19 cellular contexts compared by ENCODE assay signal in genomic region chr9:36276254-36276653, GRCh38. TPM values are rescaled to one million over a fixed set of nuclear protein-coding genes. Genes with fewer than 3 reads are reported as not detected.
DNase-seq lines count a peak whose midpoint lies in the region; ATAC-seq, FAIRE-seq and TF ChIP-seq lines count a peak whose summit lies in the region.
"Had no signal": no experiment of that assay in that cellular context is flagged by ENCODE, and none has a peak within 500 bp of the region (broad histone marks: within the 10 kb centered on the region; RNA-seq: fewer than 3 reads in every experiment).

No MANE protein-coding gene starts in this region.

- no peak overlapping the region for H3K23ac ChIP-seq in trophoblast cell (ENCODE audit: low read length)

- no peak overlapping the region for H4K12ac ChIP-seq in trophoblast cell (ENCODE audit: low read depth, low read length)

- H3K27ac ChIP-seq in GM23248: peak overlapping the region; percentile 31
- H3K27ac ChIP-seq in astrocyte (ENCODE audit: low read depth, low read length): no peak overlapping the region
- H3K27ac ChIP-seq in trophoblast cell (ENCODE audit: low read depth, low read length): peak overlapping the region; percentile 54
- no peak overlapping the region for H3K27ac ChIP-seq in uterus
- H3K27ac ChIP-seq: vagina had no signal

- CTCF ChIA-PET in WTC11 (lab: Charles Lee): no interaction called here

- peak overlapping the region; percentile 88 for H3K4me2 ChIP-seq in GM23248 (ENCODE audit: unreplicated experiment)
- peak overlapping the region; percentile 84 for H3K4me2 ChIP-seq in astrocyte (ENCODE audit: low read length)
- peak overlapping the region; percentile 33 for H3K4me2 ChIP-seq in trophoblast cell (ENCODE audit: low read length)

- peaks cover 6% of the 10 kb centered on the region for H3K79me1 ChIP-seq in trophoblast cell (ENCODE audit: low read length)

- H3K4ac ChIP-seq in trophoblast cell (ENCODE audit: low read depth, low read length): no peak overlapping the region

- H4K91ac ChIP-seq in trophoblast cell (ENCODE audit: low read depth, low read length): no peak overlapping the region

- H2AK5ac ChIP-seq in trophoblast cell (ENCODE audit: low read length): no peak overlapping the region

- TF ChIP-seq POLR2A in uterus (IDR thresholded peaks at IDR 0.05): no peak

- no peak overlapping the region for H3K18ac ChIP-seq in trophoblast cell (ENCODE audit: low read length)

- H3K9me3 Mint-ChIP-seq in astrocyte (ENCODE audit: unreplicated experiment) (no peaks in the 10 kb centered on the region), WTC11 (0 out of 2 replicates have a peak, but pooled peaks cover 5% of the 10 kb centered on the region)
- H3K9me3 Mint-ChIP-seq: activated naive CD4-positive, alpha-beta T cell treated with anti-CD3 and anti-CD28 coated beads, Interleukin-2, amount 50 U/mL, for 24 hours; natural killer cell had no signal

- TF ChIP-seq CTCF in astrocyte (IDR thresholded peaks at IDR 0.05; ENCODE audit: insufficient read depth, low read depth, low read length) (no peak), fibroblast of villous mesenchyme (IDR thresholded peaks at IDR 0.05; ENCODE audit: insufficient read depth, low read depth, low read length) (no peak), WTC11 (IDR thresholded peaks at IDR 0.05) (no peak), uterus (IDR thresholded peaks at IDR 0.05) (no peak)

- ATAC-seq in WTC11 (no peak), HG03139 (IDR thresholded peaks at IDR 0.05; ENCODE audit: unreplicated experiment) (no peak), HG02798 (IDR thresholded peaks at IDR 0.05; ENCODE audit: poor library complexity, unreplicated experiment) (no peak)
- ATAC-seq: natural killer cell; stimulated activated naive CD8-positive, alpha-beta T cell treated with anti-CD3 and anti-CD28 coated beads, Interleukin-15, Interleukin-2, amounts not matched to agents 100 U/mL and 50 U/mL, for 24 hours; T-helper 17 cell had no signal

- H3K9ac ChIP-seq in GM23248: peak overlapping the region; percentile 57
- peak overlapping the region; percentile 54 for H3K9ac ChIP-seq in astrocyte (ENCODE audit: low read length)
- no peak overlapping the region for H3K9ac ChIP-seq in trophoblast cell (ENCODE audit: low read length)

- no peaks in the 10 kb centered on the region for H3K27me3 ChIP-seq in GM23248 (replicated peaks; ENCODE audit: insufficient read depth)
- no peaks in the 10 kb centered on the region for H3K27me3 ChIP-seq in astrocyte (ENCODE audit: insufficient read depth, low read length)
- H3K27me3 ChIP-seq in trophoblast cell (ENCODE audit: insufficient read depth, low read length): no peaks in the 10 kb centered on the region
- no peaks in the 10 kb centered on the region for H3K27me3 ChIP-seq in uterus
- H3K27me3 ChIP-seq: vagina had no signal

- no peak overlapping the region for H2BK120ac ChIP-seq in trophoblast cell (ENCODE audit: insufficient read depth, low read length, poor library complexity)

- FAIRE-seq in astrocyte (lab: Jason Lieb, UNC): no peak

- DNase-seq in GM23248 (no peak), astrocyte (ENCODE audit: low read depth) (no peak), fibroblast of villous mesenchyme (ENCODE audit: low read depth) (no peak), trophoblast cell (no peak), WTC11 (ENCODE audit: low spot score) (no peak), uterus (no peak)
- DNase-seq: activated CD4-positive, alpha-beta T cell treated with anti-CD3 and anti-CD28 coated beads for 1 hour; caudate nucleus; left cardiac atrium; natural killer cell; NCI-H2081; NCI-H526 treated with DMSO at 0.1 percent for 48 hours; stimulated activated naive CD8-positive, alpha-beta T cell treated with anti-CD3 and anti-CD28 coated beads, Interleukin-15, Interleukin-2, amounts not matched to agents 100 U/mL and 50 U/mL, for 24 hours; T-helper 17 cell had no signal

- peaks cover 13% of the 10 kb centered on the region for H3F3A ChIP-seq in GM23248 (ENCODE audit: insufficient read depth)

- H3K36me3 ChIP-seq in GM23248 (ENCODE audit: low read depth) (no peaks in the 10 kb centered on the region), astrocyte (ENCODE audit: insufficient read depth, low read length) (no peaks in the 10 kb centered on the region), trophoblast cell (ENCODE audit: control insufficient read depth in 1 of 2, insufficient read depth in 2 of 2, low read length in 2 of 2) (no peaks in the 10 kb centered on the region), uterus (no peaks in the 10 kb centered on the region)
- H3K36me3 ChIP-seq: vagina had no signal

- H3K27ac Mint-ChIP-seq in astrocyte (ENCODE audit: unreplicated experiment): no peak overlapping the region
- no peak overlapping the region for H3K27ac Mint-ChIP-seq in WTC11
- H3K27ac Mint-ChIP-seq: activated naive CD4-positive, alpha-beta T cell treated with anti-CD3 and anti-CD28 coated beads, Interleukin-2, amount 50 U/mL, for 24 hours; CD14-positive monocyte; natural killer cell; T-helper 17 cell had no signal

- H3K9me2 ChIP-seq in GM23248 (ENCODE audit: insufficient read depth): no peaks in the 10 kb centered on the region

- POLR2A ChIA-PET in WTC11 (lab: Charles Lee): no interaction called here

- in situ Hi-C loops in GM23248 (cut with MboI): no loop called here

- no peak overlapping the region for H2BK5ac ChIP-seq in trophoblast cell (ENCODE audit: low read depth, low read length, poor library complexity)

- intact Hi-C loops in uterus (cut with DNase I; ENCODE audit: low total_unique reads): no loop called here

- H3K36me3 Mint-ChIP-seq in astrocyte (ENCODE audit: low read depth, unreplicated experiment) (no peaks in the 10 kb centered on the region), WTC11 (no peaks in the 10 kb centered on the region)
- H3K36me3 Mint-ChIP-seq: activated naive CD4-positive, alpha-beta T cell treated with anti-CD3 and anti-CD28 coated beads, Interleukin-2, amount 50 U/mL, for 24 hours; natural killer cell had no signal

- H3K4me1 Mint-ChIP-seq in astrocyte (ENCODE audit: low read depth, unreplicated experiment): peaks cover 13% of the 10 kb centered on the region
- 0 out of 2 replicates have a peak, but pooled peaks cover 3% of the 10 kb centered on the region for H3K4me1 Mint-ChIP-seq in WTC11
- H3K4me1 Mint-ChIP-seq: activated naive CD4-positive, alpha-beta T cell treated with anti-CD3 and anti-CD28 coated beads, Interleukin-2, amount 50 U/mL, for 24 hours; natural killer cell had no signal

- H4K8ac ChIP-seq in trophoblast cell (ENCODE audit: low read depth, low read length): no peak overlapping the region

- H3K4me1 ChIP-seq in GM23248 (ENCODE audit: insufficient read depth) (peaks cover 7% of the 10 kb centered on the region; the same call in 1 of the 2 replicates), astrocyte (ENCODE audit: insufficient read depth, low read length) (peaks cover 6% of the 10 kb centered on the region), trophoblast cell (ENCODE audit: control insufficient read depth in 1 of 2, insufficient read depth in 2 of 2, low read length in 2 of 2) (peaks cover 11 to 12% of the 10 kb centered on the region in 2 experiments), uterus (no peaks in the 10 kb centered on the region)

- no peaks in the 10 kb centered on the region for H4K20me1 ChIP-seq in GM23248 (ENCODE audit: insufficient read depth)
- no peaks in the 10 kb centered on the region for H4K20me1 ChIP-seq in astrocyte (ENCODE audit: insufficient read depth, low read length)

- WGBS in GM23248 (ENCODE audit: low coverage in 1 of 2, low lambda C conversion rate in 2 of 2, missing lambda C conversion rate in 2 of 2), 2 experiments: 100% methylated on average over 1 of the region's 1 CpG
- WGBS in trophoblast cell (ENCODE audit: extremely low coverage, insufficient coverage, insufficient read length): no CpG with 5 or more reads among the region's 1 CpG

- H3K9me3 ChIP-seq in GM23248 (ENCODE audit: low read depth) (no peaks in the 10 kb centered on the region), astrocyte (ENCODE audit: insufficient read depth, low read depth, low read length) (no peaks in the 10 kb centered on the region), trophoblast cell (ENCODE audit: insufficient read depth, low read depth, low read length) (no peaks in the 10 kb centered on the region), uterus (no peaks in the 10 kb centered on the region)
- H3K9me3 ChIP-seq: vagina had no signal

- no peak overlapping the region for H2BK12ac ChIP-seq in trophoblast cell (ENCODE audit: low read length)

- H2AFZ ChIP-seq in GM23248 (peak overlapping the region; percentile 79), astrocyte (ENCODE audit: low read depth, low read length) (peak overlapping the region; percentile 24), trophoblast cell (ENCODE audit: insufficient read depth, low read length, poor library complexity) (no peak overlapping the region)

- H3K4me3 Mint-ChIP-seq in astrocyte (ENCODE audit: unreplicated experiment) (peak overlapping the region; percentile 77), WTC11 (no peak overlapping the region)
- H3K4me3 Mint-ChIP-seq: activated naive CD4-positive, alpha-beta T cell treated with anti-CD3 and anti-CD28 coated beads, Interleukin-2, amount 50 U/mL, for 24 hours; CD14-positive monocyte; natural killer cell; T-helper 17 cell had no signal

- H3K4me3 ChIP-seq in GM23248 (peak overlapping the region; percentile 69), astrocyte (ENCODE audit: insufficient read depth, low read depth, low read length) (peak overlapping the region; percentile 49), fibroblast of villous mesenchyme (ENCODE audit: low read depth, low read length) (peak overlapping the region; percentile 58), trophoblast cell (ENCODE audit: low read depth, low read length) (no peak overlapping the region), uterus (peak overlapping the region in 1 of 2 donors; percentile 9)

- H3K27me3 Mint-ChIP-seq in astrocyte (ENCODE audit: low read depth, unreplicated experiment): no peaks in the 10 kb centered on the region
- H3K27me3 Mint-ChIP-seq in WTC11 (ENCODE audit: low read depth): no peaks in the 10 kb centered on the region
- H3K27me3 Mint-ChIP-seq: activated naive CD4-positive, alpha-beta T cell treated with anti-CD3 and anti-CD28 coated beads, Interleukin-2, amount 50 U/mL, for 24 hours; T-helper 17 cell had no signal

- H3K79me2 ChIP-seq in GM23248 (ENCODE audit: insufficient read depth) (no peaks in the 10 kb centered on the region), astrocyte (ENCODE audit: insufficient read depth, low read length) (no peaks in the 10 kb centered on the region), trophoblast cell (ENCODE audit: control insufficient read depth, insufficient read depth, low read length, poor library complexity) (no peaks in the 10 kb centered on the region)

- no peak overlapping the region for H3K14ac ChIP-seq in trophoblast cell (ENCODE audit: low read length)

RNA-seq across cellular contexts. Expression of gene GNE, which starts 18.0 kb away (rescaled TPM):
- total RNA-seq in GM23248 (2014; rRNA removed; shearing (Covaris generic)): 20.6 and 22.4 TPM in 2 replicates
- polyA plus RNA-seq in GM23248 (2016; fragmentation: Nextera tagmentation; extraction: Ambion mirVana): 6.2 and 6.9 TPM in 2 replicates
- total RNA-seq in astrocyte: 12.6 and 12.8 TPM in 2 replicates
- total RNA-seq in fibroblast of villous mesenchyme: 24.2 and 32.4 TPM in 2 replicates
- polyA plus RNA-seq in trophoblast cell (2013): 38.9 and 42.9 TPM in 2 replicates
- 4.6 to 9.0 TPM (median 8.9 TPM) in 3 replicates for total RNA-seq in WTC11 (2021)
- 10 to 100 TPM; 10.3 to 42.2 (median 30.0) TPM for total RNA-seq in uterus

Comparison
In these comparisons a context has a peak if more than half of its experiments do, and no peak if none do; other contexts are left out.
1. H3K27ac ChIP-seq: peak in GM23248 (single experiment) and trophoblast cell (single experiment); none in astrocyte (single experiment) and uterus (0 of 2).
2. H3K4me2 ChIP-seq: peak in every context shown above with its lines; median percentile 88 in GM23248; 84 in astrocyte; 33 in trophoblast cell.